8 cellular contexts compared by ENCODE assay signal in genomic region chr1:219660666-219661463, GRCh38. TPM values are rescaled to one million over a fixed set of nuclear protein-coding genes. Genes with fewer than 3 reads are reported as not detected.
DNase-seq lines count a peak whose midpoint lies in the region; ATAC-seq lines count a peak whose summit lies in the region.

No MANE protein-coding gene starts in this region.

- no peak overlapping the region for H2BK5ac ChIP-seq in trophoblast cell (ENCODE audit: low read depth, low read length, poor library complexity)

- H2AK5ac ChIP-seq in trophoblast cell (ENCODE audit: low read length) = no peak overlapping the region

- H3K14ac ChIP-seq in trophoblast cell (ENCODE audit: low read length) = peak overlapping the region; percentile 59

- peak overlapping the region; percentile 32 for H4K91ac ChIP-seq in trophoblast cell (ENCODE audit: low read depth, low read length)

- no peak overlapping the region for H3K27ac ChIP-seq in trophoblast cell (ENCODE audit: low read depth, low read length)

- H3K4me1 ChIP-seq in trophoblast cell (ENCODE audit: control insufficient read depth in 1 of 2, insufficient read depth in 2 of 2, low read length in 2 of 2) = peaks cover 3 to 4% of the 10 kb centered on the region in 2 experiments

- no peaks in the 10 kb centered on the region for H3K27me3 ChIP-seq in trophoblast cell (ENCODE audit: insufficient read depth, low read length)

- H3K4me3 ChIP-seq in trophoblast cell (ENCODE audit: low read depth, low read length) = peak overlapping the region; percentile 60

- peaks cover 3% of the 10 kb centered on the region for H3K4me1 Mint-ChIP-seq in activated T-cell treated with anti-CD3 and anti-CD28 coated beads, Interleukin-2, amount 50 U/mL, for 24 hours (ENCODE audit: low read depth)
- H3K4me1 Mint-ChIP-seq in activated naive CD8-positive, alpha-beta T cell treated with anti-CD3 and anti-CD28 coated beads, Interleukin-2, amount 50 U/mL, for 24 hours = no peaks in the 10 kb centered on the region

- H3K23ac ChIP-seq in trophoblast cell (ENCODE audit: low read length) = no peak overlapping the region

- no CpG with 5 or more reads among the region's 24 CpGs for WGBS in trophoblast cell (ENCODE audit: extremely low coverage, insufficient coverage, insufficient read length)

- peak overlapping the region; percentile 58 for H4K12ac ChIP-seq in trophoblast cell (ENCODE audit: low read depth, low read length)

- H3K9ac ChIP-seq in trophoblast cell (ENCODE audit: low read length) = peak overlapping the region; percentile 50

- H3K9me3 ChIP-seq in trophoblast cell (ENCODE audit: insufficient read depth, low read depth, low read length) = no peaks in the 10 kb centered on the region

- peak; percentile 78 for ATAC-seq in HG02798 (IDR thresholded peaks at IDR 0.05; ENCODE audit: poor library complexity, unreplicated experiment)
- ATAC-seq in activated naive CD8-positive, alpha-beta T cell treated with anti-CD3 and anti-CD28 coated beads, Interleukin-2, amount 50 U/mL, for 24 hours = no peak

- H2BK120ac ChIP-seq in trophoblast cell (ENCODE audit: insufficient read depth, low read length, poor library complexity) = peak overlapping the region; percentile 52

- H3K27ac Mint-ChIP-seq in activated T-cell treated with anti-CD3 and anti-CD28 coated beads, Interleukin-2, amount 50 U/mL, for 24 hours = no peak overlapping the region
- H3K27ac Mint-ChIP-seq in activated naive CD8-positive, alpha-beta T cell treated with anti-CD3 and anti-CD28 coated beads, Interleukin-2, amount 50 U/mL, for 24 hours = no peak overlapping the region

- no peaks in the 10 kb centered on the region for H3K36me3 ChIP-seq in trophoblast cell (ENCODE audit: control insufficient read depth in 1 of 2, insufficient read depth in 2 of 2, low read length in 2 of 2)

- H3K79me1 ChIP-seq in trophoblast cell (ENCODE audit: low read length) = peaks cover 3% of the 10 kb centered on the region

- H3K9me3 Mint-ChIP-seq in activated T-cell treated with anti-CD3 and anti-CD28 coated beads, Interleukin-2, amount 50 U/mL, for 24 hours = no peaks in the 10 kb centered on the region
- H3K9me3 Mint-ChIP-seq in activated naive CD8-positive, alpha-beta T cell treated with anti-CD3 and anti-CD28 coated beads, Interleukin-2, amount 50 U/mL, for 24 hours = peaks cover 3% of the 10 kb centered on the region

- peak overlapping the region; percentile 90 for H3K4me2 ChIP-seq in trophoblast cell (ENCODE audit: low read length)

- H3K4ac ChIP-seq in trophoblast cell (ENCODE audit: low read depth, low read length) = peak overlapping the region; percentile 15

- H3K36me3 Mint-ChIP-seq in activated T-cell treated with anti-CD3 and anti-CD28 coated beads, Interleukin-2, amount 50 U/mL, for 24 hours (ENCODE audit: low read depth) = no peaks in the 10 kb centered on the region
- H3K36me3 Mint-ChIP-seq in activated naive CD8-positive, alpha-beta T cell treated with anti-CD3 and anti-CD28 coated beads, Interleukin-2, amount 50 U/mL, for 24 hours (ENCODE audit: low read depth) = no peaks in the 10 kb centered on the region

- H3K79me2 ChIP-seq in trophoblast cell (ENCODE audit: control insufficient read depth, insufficient read depth, low read length, poor library complexity) = no peaks in the 10 kb centered on the region

- H2AFZ ChIP-seq in trophoblast cell (ENCODE audit: insufficient read depth, low read length, poor library complexity) = peak overlapping the region; percentile 92

- intact Hi-C loops in cardiac septum (cut with DNase I) = loop anchor here (5.0 to 10.0 kb wide), 5 partner anchors 94 to 1316 kb away; partner anchors contain the start of genes LYPLAL1 and TGFB2

- peak overlapping the region; percentile 37 for H2BK12ac ChIP-seq in trophoblast cell (ENCODE audit: low read length)

- peak overlapping the region; percentile 47 for H4K8ac ChIP-seq in trophoblast cell (ENCODE audit: low read depth, low read length)

- DNase-seq in activated T-cell treated with anti-CD3 and anti-CD28 coated beads, Interleukin-2, amount 50 U/mL, for 48 hours = peak; percentile 53 to 64
- DNase-seq in activated T-cell treated with anti-CD3 and anti-CD28 coated beads, Interleukin-2, amount 50 U/mL, for 24 hours = no peak
- DNase-seq in NCI-H2107 (lab: John Stamatoyannopoulos, UW) (peak; percentile 11), cardiac septum (ENCODE audit: low spot score) (peak; percentile 92), trophoblast cell (peak; percentile 85 to 95), activated gamma-delta T cell treated with Interleukin-2 at 50 U/mL for 16 hours (no peak)
- peak; percentile 39 for DNase-seq in activated naive CD8-positive, alpha-beta T cell treated with anti-CD3 and anti-CD28 coated beads, Interleukin-2, amount 50 U/mL, for 24 hours

- H3K18ac ChIP-seq in trophoblast cell (ENCODE audit: low read length) = no peak overlapping the region

- no peak overlapping the region for H3K4me3 Mint-ChIP-seq in activated T-cell treated with anti-CD3 and anti-CD28 coated beads, Interleukin-2, amount 50 U/mL, for 24 hours
- no peak overlapping the region for H3K4me3 Mint-ChIP-seq in activated naive CD8-positive, alpha-beta T cell treated with anti-CD3 and anti-CD28 coated beads, Interleukin-2, amount 50 U/mL, for 24 hours

- peaks cover 38% of the 10 kb centered on the region for H3K27me3 Mint-ChIP-seq in activated T-cell treated with anti-CD3 and anti-CD28 coated beads, Interleukin-2, amount 50 U/mL, for 24 hours
- peaks cover 17% of the 10 kb centered on the region for H3K27me3 Mint-ChIP-seq in activated naive CD8-positive, alpha-beta T cell treated with anti-CD3 and anti-CD28 coated beads, Interleukin-2, amount 50 U/mL, for 24 hours

RNA-seq across cellular contexts. Expression of gene ZC3H11B, which starts 48.0 kb away (rescaled TPM):
- 0.35 TPM for total RNA-seq in cardiac septum
- polyA plus RNA-seq in trophoblast cell (2013) = 0.21 and 0.23 TPM in 2 replicates

Comparison
In these comparisons a context has a peak if more than half of its experiments do, and no peak if none do; other contexts are left out.
1. DNase-seq: peak in activated T-cell treated with anti-CD3 and anti-CD28 coated beads, Interleukin-2, amount 50 U/mL, for 48 hours (2 of 2), NCI-H2107 (single experiment), activated naive CD8-positive, alpha-beta T cell treated with anti-CD3 and anti-CD28 coated beads, Interleukin-2, amount 50 U/mL, for 24 hours (single experiment), cardiac septum (single experiment) and trophoblast cell (2 of 2); none in activated T-cell treated with anti-CD3 and anti-CD28 coated beads, Interleukin-2, amount 50 U/mL, for 24 hours (single experiment) and activated gamma-delta T cell treated with Interleukin-2 at 50 U/mL for 16 hours (single experiment).